10 cellular contexts compared by ENCODE assay signal in genomic region chr2:109348645-109349554, GRCh38.
A peak's percentile ranks its signal among the peaks of the same experiment; 100 is the strongest.
DNase-seq lines count a peak whose midpoint lies in the region; ATAC-seq lines count a peak whose summit lies in the region.
"Had no signal": no experiment of that assay in that cellular context is flagged by ENCODE, and none has a peak within 500 bp of the region (broad histone marks: within the 10 kb centered on the region; RNA-seq: fewer than 3 reads in every experiment).

No MANE protein-coding gene starts in this region.

- no peaks in the 10 kb centered on the region for H3K27me3 ChIP-seq in aorta (ENCODE audit: control insufficient read depth in 1 of 2, insufficient read depth in 2 of 2, low read length in 1 of 2)
- H3K27me3 ChIP-seq: right lobe of liver had no signal

- ATAC-seq in Right ventricle myocardium inferior (peak; percentile 29), GM19463 (IDR thresholded peaks at IDR 0.05; ENCODE audit: unreplicated experiment) (no peak), aorta (ENCODE audit: low FRiP score) (no peak)

- H3K4me3 ChIP-seq in aorta (ENCODE audit: low read length in 2 of 2): no peak overlapping the region
- H3K4me3 ChIP-seq: right lobe of liver had no signal

- no peaks in the 10 kb centered on the region for H3K4me1 ChIP-seq in aorta (ENCODE audit: control insufficient read depth in 1 of 2, insufficient read depth in 2 of 2, low read length in 2 of 2)
- H3K4me1 ChIP-seq: right lobe of liver had no signal

- peak overlapping the region; percentile 70 for H3K27ac ChIP-seq in temporal lobe (ENCODE audit: low read depth, low read length)
- no peak overlapping the region for H3K27ac ChIP-seq in aorta (ENCODE audit: low read depth in 1 of 2, low read length in 2 of 2)
- H3K27ac ChIP-seq: right lobe of liver had no signal

- WGBS in aorta, 2 donors: 23 to 25% methylated on average over 14 of the region's 14 CpGs

- intact Hi-C loops in Right ventricle myocardium inferior (cut with DNase I): no loop called here
- intact Hi-C loops in cardiac septum (cut with DNase I): no loop called here
- intact Hi-C loops in aorta (cut with DNase I): no loop called here

- no peaks in the 10 kb centered on the region for H3K36me3 ChIP-seq in aorta (ENCODE audit: control insufficient read depth in 1 of 2, insufficient read depth in 2 of 2, low read length in 1 of 2)
- H3K36me3 ChIP-seq: right lobe of liver had no signal

- no peaks in the 10 kb centered on the region for H3K9me3 ChIP-seq in aorta (ENCODE audit: control insufficient read depth, low read length)
- H3K9me3 ChIP-seq: right lobe of liver had no signal

- DNase-seq in Right ventricle myocardium inferior (ENCODE audit: missing footprints) (no peak), cardiac septum (ENCODE audit: low spot score) (no peak), NCI-H2227 (lab: John Stamatoyannopoulos, UW; ENCODE audit: unreplicated experiment) (peak; percentile 37), dermis blood vessel endothelial cell (peak; percentile 54), aorta (no peak), 8988T (no peak)
- DNase-seq: NCI-H2171 treated with DMSO at 0.1 percent for 48 hours had no signal

Comparison
In these comparisons a context has a peak if more than half of its experiments do, and no peak if none do; other contexts are left out.
1. DNase-seq: peak in NCI-H2227 (single experiment) and dermis blood vessel endothelial cell (single experiment); none in Right ventricle myocardium inferior (single experiment), cardiac septum (single experiment), aorta (0 of 2) and 8988T (single experiment).